ENCODE assay signal across 8 cellular contexts in genomic region chr14:24212924-24213865, GRCh38. TPM values are rescaled to one million over a fixed set of nuclear protein-coding genes. Genes with fewer than 3 reads are reported as not detected.
DNase-seq lines count a peak whose midpoint lies in the region; TF ChIP-seq lines count a peak whose summit lies in the region.

A gene with protein sequence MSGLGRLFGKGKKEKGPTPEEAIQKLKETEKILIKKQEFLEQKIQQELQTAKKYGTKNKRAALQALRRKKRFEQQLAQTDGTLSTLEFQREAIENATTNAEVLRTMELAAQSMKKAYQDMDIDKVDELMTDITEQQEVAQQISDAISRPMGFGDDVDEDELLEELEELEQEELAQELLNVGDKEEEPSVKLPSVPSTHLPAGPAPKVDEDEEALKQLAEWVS (minus strand): TSS chr14:24213488. CDS start chr14:24213439, 49 bp downstream.

- peak within 1 kb of the TSS; percentile 99 for H3K27ac ChIP-seq in effector memory CD4-positive, alpha-beta T cell (ENCODE audit: insufficient read depth, low read length, poor library complexity, severe bottlenecking)

- peaks cover 27% of the 10 kb centered on the region for H3K4me1 ChIP-seq in effector memory CD4-positive, alpha-beta T cell (ENCODE audit: control insufficient read depth, insufficient read depth, low read length, poor library complexity, severe bottlenecking)

- peaks cover 33% of the 10 kb centered on the region for H3K36me3 ChIP-seq in effector memory CD4-positive, alpha-beta T cell (ENCODE audit: control insufficient read depth, insufficient read depth, low read length)

- POLR2A ChIA-PET in activated CD8-positive, alpha-beta memory T cell treated with anti-CD3 and anti-CD28 coated beads for 36 hours (lab: Charles Lee) = interaction anchor here (0.7 to 2.3 kb wide), 12 partner anchors 10 to 119 kb away, joined by 3 to 24 read pairs (median 4); partner anchors contain the start of genes DHRS1, IRF9, NOP9 and NRL

- DNase-seq in CMK (ENCODE audit: low read depth) = peak; percentile 91
- DNase-seq in GM20000 (ENCODE audit: low spot score) = peak; percentile 91
- peak; percentile 90 for DNase-seq in HT-29 (ENCODE audit: low spot score)
- peak; percentile 96 to 97 for DNase-seq in NOMO-1 (lab: John Stamatoyannopoulos, UW; ENCODE audit: unreplicated experiment in 2 of 2)
- DNase-seq in effector memory CD4-positive, alpha-beta T cell = peak; percentile 92 to 95 (median 94)
- DNase-seq in lung microvascular endothelial cell (ENCODE audit: low read depth in 2 of 2) = peak; percentile 98 to 99
- DNase-seq in stimulated activated CD4-positive, alpha-beta T cell treated with anti-CD3 and anti-CD28 coated beads, TNF-alpha, amount 100 ng/mL, for 48 hours (ENCODE audit: low read depth in 3 of 3) = peak; percentile 92 to 96 (median 96)

- H3K4me3 ChIP-seq in effector memory CD4-positive, alpha-beta T cell (ENCODE audit: insufficient read depth, low read depth, low read length, poor library complexity, severe bottlenecking) = peak within 1 kb of the TSS; percentile 80

- no peaks in the 10 kb centered on the region for H3K9me3 ChIP-seq in effector memory CD4-positive, alpha-beta T cell (ENCODE audit: control insufficient read depth, low read length)

- TF ChIP-seq CTCF in GM20000 (IDR thresholded peaks at IDR 0.05; ENCODE audit: extremely low read depth, missing control alignments) = no peak

- no peaks in the 10 kb centered on the region for H3K27me3 ChIP-seq in effector memory CD4-positive, alpha-beta T cell (replicated peaks; ENCODE audit: control insufficient read depth, insufficient read depth, low read length, poor library complexity, severe bottlenecking)

- CTCF ChIA-PET in activated CD8-positive, alpha-beta memory T cell treated with anti-CD3 and anti-CD28 coated beads for 36 hours (lab: Charles Lee) = interaction anchor here (0.6 to 3.1 kb wide), 13 partner anchors 10 to 995 kb away, joined by 3 to 15 read pairs (median 4); partner anchors contain the start of genes CBLN3, CIDEB, IRF9 and KHNYN

RNA-seq across cellular contexts. Expression of the gene that starts here (rescaled TPM):
- total RNA-seq in HT-29 (2014; rRNA removed; shearing (Covaris generic)) = 18.8 and 26.4 TPM in 2 replicates
- 10 to 100 TPM; 73.7 to 75.8 TPM for total RNA-seq in activated CD8-positive, alpha-beta memory T cell treated with anti-CD3 and anti-CD28 coated beads for 36 hours
- total RNA-seq in lung microvascular endothelial cell = 12.2 and 16.3 TPM in 2 replicates

Comparison
In these comparisons a context has a peak if more than half of its experiments do, and no peak if none do; other contexts are left out.
1. Peak in every context shown above with its lines: DNase-seq, H3K4me3 ChIP-seq and H3K27ac ChIP-seq.